Comparison of ENCODE assay signal across 12 cellular contexts in genomic region chr4:146134761-146135160, GRCh38. TPM values are rescaled to one million over a fixed set of nuclear protein-coding genes. Genes with fewer than 3 reads are reported as not detected.
A peak's percentile ranks its signal among the peaks of the same experiment; 100 is the strongest.
DNase-seq lines count a peak whose midpoint lies in the region; ATAC-seq and TF ChIP-seq lines count a peak whose summit lies in the region.
"Had no signal": no experiment of that assay in that cellular context is flagged by ENCODE, and none has a peak within 500 bp of the region (broad histone marks: within the 10 kb centered on the region; RNA-seq: fewer than 3 reads in every experiment).

No MANE protein-coding gene starts in this region.

- peaks cover 0 to 2% (median 0%) of the 10 kb centered on the region in 11 donors for H3K9me3 Mint-ChIP-seq in naive thymus-derived CD4-positive, alpha-beta T cell
- H3K9me3 Mint-ChIP-seq: activated naive CD8-positive, alpha-beta T cell treated with anti-CD3 and anti-CD28 coated beads, Interleukin-2, amount 10 ng/mL, durations not matched to agents 7 days and 5 days had no signal

- H3K27ac ChIP-seq in naive thymus-derived CD4-positive, alpha-beta T cell (ENCODE audit: low read depth, low read length): no peak overlapping the region
- H3K27ac ChIP-seq in upper lobe of right lung: no peak overlapping the region
- H3K27ac ChIP-seq: SJSA1 had no signal

- H3K4me3 Mint-ChIP-seq in naive thymus-derived CD4-positive, alpha-beta T cell: no peak overlapping the region
- H3K4me3 Mint-ChIP-seq: activated naive CD8-positive, alpha-beta T cell treated with anti-CD3 and anti-CD28 coated beads, Interleukin-2, amount 10 ng/mL, durations not matched to agents 7 days and 5 days had no signal

- H3K4me3 ChIP-seq in fibroblast of pulmonary artery (replicated peaks; ENCODE audit: low read depth, low read length) (no peak overlapping the region), skeletal muscle cell (ENCODE audit: low read depth, low read length) (no peak overlapping the region), upper lobe of right lung (no peak overlapping the region)
- H3K4me3 ChIP-seq in naive thymus-derived CD4-positive, alpha-beta T cell (ENCODE audit: low read length): no peak overlapping the region
- H3K4me3 ChIP-seq: HAP-1, SJSA1 had no signal

- TF ChIP-seq CTCF in fibroblast of pulmonary artery (IDR thresholded peaks at IDR 0.05; ENCODE audit: low read length, missing control alignments) (no peak), upper lobe of right lung (IDR thresholded peaks at IDR 0.05) (no peak)

- no peaks in the 10 kb centered on the region for H3K9me3 ChIP-seq in naive thymus-derived CD4-positive, alpha-beta T cell (ENCODE audit: control insufficient read depth in 2 of 3, low read length in 3 of 3)
- H3K9me3 ChIP-seq in upper lobe of right lung: no peaks in the 10 kb centered on the region
- H3K9me3 ChIP-seq: HAP-1, SJSA1 had no signal

- intact Hi-C loops in naive thymus-derived CD4-positive, alpha-beta T cell (cut with micrococcal nuclease): no loop called here
- intact Hi-C loops in upper lobe of right lung (cut with DNase I): no loop called here

- CTCF ChIA-PET in naive thymus-derived CD4-positive, alpha-beta T cell (lab: Charles Lee): no interaction called here

- no peaks in the 10 kb centered on the region for H3K36me3 ChIP-seq in naive thymus-derived CD4-positive, alpha-beta T cell (ENCODE audit: control insufficient read depth in 2 of 3, insufficient read depth in 3 of 3, low read length in 3 of 3)
- H3K36me3 ChIP-seq in upper lobe of right lung: no peaks in the 10 kb centered on the region
- H3K36me3 ChIP-seq: HAP-1, SJSA1 had no signal

- H3K27ac Mint-ChIP-seq in naive thymus-derived CD4-positive, alpha-beta T cell: no peak overlapping the region
- H3K27ac Mint-ChIP-seq: activated naive CD8-positive, alpha-beta T cell treated with anti-CD3 and anti-CD28 coated beads, Interleukin-2, amount 10 ng/mL, durations not matched to agents 7 days and 5 days had no signal

- H3K27me3 ChIP-seq in naive thymus-derived CD4-positive, alpha-beta T cell (ENCODE audit: control insufficient read depth in 2 of 2, insufficient read depth in 2 of 2, low read length in 2 of 2): no peaks in the 10 kb centered on the region
- no peaks in the 10 kb centered on the region for H3K27me3 ChIP-seq in upper lobe of right lung
- H3K27me3 ChIP-seq: SJSA1 had no signal

- ATAC-seq in SK-N-SH treated with all-trans-retinoic acid at 6 μM for 48 hours (peak; percentile 67; the same call in 2 of the 3 replicates), upper lobe of right lung (no peak), HG03571 (IDR thresholded peaks at IDR 0.05; ENCODE audit: unreplicated experiment) (no peak), HG02981 (IDR thresholded peaks at IDR 0.05; ENCODE audit: unreplicated experiment) (no peak)
- no peak for ATAC-seq in naive thymus-derived CD4-positive, alpha-beta T cell

- peaks cover 6 to 32% (median 9%) of the 10 kb centered on the region in 5 donors for H3K27me3 Mint-ChIP-seq in naive thymus-derived CD4-positive, alpha-beta T cell

- H3K4me1 Mint-ChIP-seq in naive thymus-derived CD4-positive, alpha-beta T cell: peaks cover 0 to 5% (median 0%) of the 10 kb centered on the region in 7 donors

- POLR2A ChIA-PET in naive thymus-derived CD4-positive, alpha-beta T cell (lab: Charles Lee): no interaction called here

- peak; percentile 2 for DNase-seq in NCI-H128 (lab: John Stamatoyannopoulos, UW; ENCODE audit: unreplicated experiment)
- peak; percentile 3 for DNase-seq in fibroblast of pulmonary artery (ENCODE audit: low read depth)
- DNase-seq in skeletal muscle cell (ENCODE audit: low read depth): peak; percentile 39
- DNase-seq in naive thymus-derived CD4-positive, alpha-beta T cell: no peak
- DNase-seq in upper lobe of right lung: no peak
- DNase-seq: activated CD4-positive, alpha-beta T cell treated with anti-CD3 and anti-CD28 coated beads for 4 hours; activated naive CD8-positive, alpha-beta T cell treated with anti-CD3 and anti-CD28 coated beads, Interleukin-2, amount 10 ng/mL, durations not matched to agents 7 days and 5 days had no signal

- no peaks in the 10 kb centered on the region for H3K4me1 ChIP-seq in naive thymus-derived CD4-positive, alpha-beta T cell (ENCODE audit: control insufficient read depth in 2 of 2, insufficient read depth in 2 of 2, low read length in 2 of 2)
- no peaks in the 10 kb centered on the region for H3K4me1 ChIP-seq in upper lobe of right lung
- H3K4me1 ChIP-seq: HAP-1, SJSA1 had no signal

- H3K36me3 Mint-ChIP-seq in naive thymus-derived CD4-positive, alpha-beta T cell: no peaks in the 10 kb centered on the region
- H3K36me3 Mint-ChIP-seq: activated naive CD8-positive, alpha-beta T cell treated with anti-CD3 and anti-CD28 coated beads, Interleukin-2, amount 10 ng/mL, durations not matched to agents 7 days and 5 days had no signal

TF ChIP-seq in SK-N-SH treated with all-trans-retinoic acid at 6 μM for 48 hours, 23 proteins besides CTCF, POLR2A, EP300 and RAD21:
- TF ChIP-seq SNAI2 (CRISPR knock-in tag; IDR thresholded peaks at IDR 0.05): no peak
- TF ChIP-seq GLIS3 (CRISPR knock-in tag; IDR thresholded peaks at IDR 0.05): no peak
- TF ChIP-seq ZFP3 (CRISPR knock-in tag; IDR thresholded peaks at IDR 0.05): no peak
- TF ChIP-seq TSHZ2 (CRISPR knock-in tag; IDR thresholded peaks at IDR 0.05): 0 out of 2 replicates have a peak, but pooled peaks have one; percentile 30
- no peak for TF ChIP-seq ZC3H10 (CRISPR knock-in tag; IDR thresholded peaks at IDR 0.05)
- no peak for TF ChIP-seq OSR1 (CRISPR knock-in tag; IDR thresholded peaks at IDR 0.05)
- no peak for TF ChIP-seq ZNF8 (CRISPR knock-in tag; IDR thresholded peaks at IDR 0.05)
- TF ChIP-seq, protein P1, sequence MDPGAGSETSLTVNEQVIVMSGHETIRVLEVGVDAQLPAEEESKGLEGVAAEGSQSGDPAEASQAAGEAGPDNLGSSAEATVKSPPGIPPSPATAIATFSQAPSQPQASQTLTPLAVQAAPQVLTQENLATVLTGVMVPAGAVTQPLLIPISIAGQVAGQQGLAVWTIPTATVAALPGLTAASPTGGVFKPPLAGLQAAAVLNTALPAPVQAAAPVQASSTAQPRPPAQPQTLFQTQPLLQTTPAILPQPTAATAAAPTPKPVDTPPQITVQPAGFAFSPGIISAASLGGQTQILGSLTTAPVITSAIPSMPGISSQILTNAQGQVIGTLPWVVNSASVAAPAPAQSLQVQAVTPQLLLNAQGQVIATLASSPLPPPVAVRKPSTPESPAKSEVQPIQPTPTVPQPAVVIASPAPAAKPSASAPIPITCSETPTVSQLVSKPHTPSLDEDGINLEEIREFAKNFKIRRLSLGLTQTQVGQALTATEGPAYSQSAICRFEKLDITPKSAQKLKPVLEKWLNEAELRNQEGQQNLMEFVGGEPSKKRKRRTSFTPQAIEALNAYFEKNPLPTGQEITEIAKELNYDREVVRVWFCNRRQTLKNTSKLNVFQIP (CRISPR knock-in tag; IDR thresholded peaks at IDR 0.05; ENCODE audit: borderline replicate concordance, low read depth): no peak
- TF ChIP-seq BACH2 (CRISPR knock-in tag; IDR thresholded peaks at IDR 0.05; ENCODE audit: borderline replicate concordance): no peak
- TF ChIP-seq CSDC2 (CRISPR knock-in tag; IDR thresholded peaks at IDR 0.05): no peak
- no peak for TF ChIP-seq CSRNP3 (CRISPR knock-in tag; IDR thresholded peaks at IDR 0.05)
- 0 out of 2 replicates have a peak, but pooled peaks have one; percentile 55 for TF ChIP-seq ISL1 (CRISPR knock-in tag; IDR thresholded peaks at IDR 0.05)
- no peak for TF ChIP-seq PPARA (CRISPR knock-in tag; IDR thresholded peaks at IDR 0.05; ENCODE audit: borderline replicate concordance)
- TF ChIP-seq ZNF565 (CRISPR knock-in tag; conservative IDR thresholded peaks at IDR 0.05; ENCODE audit: low read depth): no peak
- TF ChIP-seq TOX (CRISPR knock-in tag; IDR thresholded peaks at IDR 0.05; ENCODE audit: borderline replicate concordance): no peak

RNA-seq across cellular contexts. Expression of gene LSM6, which starts 40.8 kb away (rescaled TPM):
- 10 to 100 TPM; 24.7 to 49.7 (median 46.2) TPM for total RNA-seq in naive thymus-derived CD4-positive, alpha-beta T cell
- 10 to 100 TPM; 48.3 to 73.6 TPM for polyA plus RNA-seq in naive thymus-derived CD4-positive, alpha-beta T cell
- total RNA-seq in upper lobe of right lung: 31.8 TPM

Comparison
In these comparisons a context has a peak if more than half of its experiments do, and no peak if none do; other contexts are left out.
1. DNase-seq: peak in NCI-H128 (single experiment), fibroblast of pulmonary artery (single experiment) and skeletal muscle cell (single experiment); none in naive thymus-derived CD4-positive, alpha-beta T cell (0 of 9) and upper lobe of right lung (single experiment).